Comparison of ENCODE assay signal across 2 cellular contexts in the genomic region with DNA sequence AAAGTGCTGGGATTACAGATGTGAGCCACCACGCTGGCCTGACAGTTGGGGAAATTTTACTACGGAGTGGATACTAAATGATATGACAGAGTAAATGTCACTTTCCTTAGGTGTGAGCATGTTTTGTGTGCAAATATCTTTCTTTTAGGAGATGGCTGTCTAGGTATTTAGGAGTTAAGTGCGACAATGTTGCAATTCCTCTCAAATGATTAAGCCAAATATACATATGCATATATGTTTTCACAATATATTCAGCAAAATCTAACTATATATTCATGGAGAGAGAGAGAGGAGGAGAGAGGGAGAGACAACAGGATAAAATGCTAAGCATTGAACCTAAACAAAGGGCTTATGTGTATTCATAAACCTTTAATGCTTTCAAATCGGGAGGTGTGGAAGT.
TF ChIP-seq lines count a peak whose summit lies in the region.

No MANE protein-coding gene starts in this region.

TF ChIP-seq in A549, 52 proteins besides CTCF, POLR2A, EP300 and RAD21:
- no peak for TF ChIP-seq RARB (CRISPR knock-in tag; IDR thresholded peaks at IDR 0.05)
- no peak for TF ChIP-seq HOXB5 (CRISPR knock-in tag; IDR thresholded peaks at IDR 0.05)
- TF ChIP-seq RFX5 (IDR thresholded peaks at IDR 0.05): no peak

TF ChIP-seq in HEK293, 187 proteins besides CTCF, POLR2A, EP300 and RAD21:
- TF ChIP-seq, protein P1, sequence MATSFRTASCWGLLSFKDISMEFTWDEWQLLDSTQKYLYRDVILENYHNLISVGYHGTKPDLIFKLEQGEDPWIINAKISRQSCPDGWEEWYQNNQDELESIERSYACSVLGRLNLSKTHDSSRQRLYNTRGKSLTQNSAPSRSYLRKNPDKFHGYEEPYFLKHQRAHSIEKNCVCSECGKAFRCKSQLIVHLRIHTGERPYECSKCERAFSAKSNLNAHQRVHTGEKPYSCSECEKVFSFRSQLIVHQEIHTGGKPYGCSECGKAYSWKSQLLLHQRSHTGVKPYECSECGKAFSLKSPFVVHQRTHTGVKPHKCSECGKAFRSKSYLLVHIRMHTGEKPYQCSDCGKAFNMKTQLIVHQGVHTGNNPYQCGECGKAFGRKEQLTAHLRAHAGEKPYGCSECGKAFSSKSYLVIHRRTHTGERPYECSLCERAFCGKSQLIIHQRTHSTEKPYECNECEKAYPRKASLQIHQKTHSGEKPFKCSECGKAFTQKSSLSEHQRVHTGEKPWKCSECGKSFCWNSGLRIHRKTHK (tag by site-specific recombination; IDR thresholded peaks at IDR 0.05): peak; percentile 93
- TF ChIP-seq BCL11B (tag by site-specific recombination; IDR thresholded peaks at IDR 0.05; ENCODE audit: low read depth): no peak
